In the genomic region with DNA sequence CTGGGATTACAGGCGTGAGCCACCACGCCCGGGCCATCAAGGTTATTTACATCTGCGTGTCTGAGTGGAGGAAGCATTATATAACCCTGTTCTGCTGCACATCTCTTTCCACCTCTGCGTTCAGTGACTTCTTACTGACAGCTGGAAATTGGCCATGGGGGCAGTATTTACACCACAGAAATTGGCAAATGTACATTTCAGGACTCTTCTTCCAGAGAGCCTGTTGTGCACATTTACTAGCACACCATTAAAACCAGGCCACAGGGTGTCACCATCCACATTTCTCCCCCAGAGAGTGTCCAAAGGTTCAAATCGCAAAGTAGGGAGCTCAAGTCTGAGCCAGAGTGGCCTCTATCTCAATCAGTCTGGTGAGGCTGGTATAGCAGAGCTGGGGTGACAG, we compare ENCODE assay signal across 10 cellular contexts.
DNase-seq lines count a peak whose midpoint lies in the region; ATAC-seq and TF ChIP-seq lines count a peak whose summit lies in the region.
"Had no signal": no experiment of that assay in that cellular context is flagged by ENCODE, and none has a peak within 500 bp of the region (broad histone marks: within the 10 kb centered on the region; RNA-seq: fewer than 3 reads in every experiment).

No MANE protein-coding gene starts in this region.

- H3K4me2 ChIP-seq in PC-3 (ENCODE audit: low read length) = peak overlapping the region; percentile 90
- H3K4me2 ChIP-seq: KMS-11 had no signal

- peaks cover 0 to 3% of the 10 kb centered on the region in 2 donors for H3K36me3 Mint-ChIP-seq in CD4-positive, alpha-beta memory T cell
- no peaks in the 10 kb centered on the region for H3K36me3 Mint-ChIP-seq in osteocyte (ENCODE audit: unreplicated experiment)

- peaks cover 0 to 6% of the 10 kb centered on the region in 2 donors for H3K27me3 Mint-ChIP-seq in CD4-positive, alpha-beta memory T cell
- H3K27me3 Mint-ChIP-seq in osteocyte (ENCODE audit: unreplicated experiment) = no peaks in the 10 kb centered on the region

- no TSS peak for BruUV-seq in PC-3 (replicated peaks; lab: Mats Ljungman, UMichigan)

- no peak overlapping the region for H2AFZ ChIP-seq in PC-3 (ENCODE audit: low read length)

- H3K9me2 ChIP-seq in PC-3 (replicated peaks; ENCODE audit: low read length) = no peaks in the 10 kb centered on the region

- intact Hi-C loops in CD4-positive, alpha-beta memory T cell (cut with micrococcal nuclease) = loop anchor here (2.0 to 5.0 kb wide), 2 partner anchors 222 to 267 kb away; partner anchors contain the start of gene SYNJ2
- intact Hi-C loops in PC-3 (cut with micrococcal nuclease) = loop anchor here (2.0 to 10.0 kb wide), 2 partner anchors 65 to 95 kb away; no protein-coding TSS in a partner anchor
- intact Hi-C loops in breast epithelium (cut with DNase I; ENCODE audit: low total_unique reads) = loop anchor here (10.0 kb wide), 1 partner anchor 315 kb away; no protein-coding TSS in a partner anchor

- DNase-seq in CD4-positive, alpha-beta memory T cell = no peak
- DNase-seq in PC-3 = no peak
- no peak for DNase-seq in breast epithelium (ENCODE audit: low spot score in 2 of 2)
- no peak for DNase-seq in osteocyte (ENCODE audit: extremely low spot score, unreplicated experiment)
- DNase-seq in medulla oblongata (ENCODE audit: extremely low spot score) = no peak
- DNase-seq in G401 (ENCODE audit: low spot score) = no peak
- DNase-seq: gastrocnemius medialis had no signal

- H3F3A ChIP-seq in PC-3 (ENCODE audit: low read length, unreplicated experiment) = peaks cover 11% of the 10 kb centered on the region

- no peaks in the 10 kb centered on the region for H3K9me3 ChIP-seq in CD4-positive, alpha-beta memory T cell (ENCODE audit: control insufficient read depth in 1 of 2, low read length in 2 of 2)
- H3K9me3 ChIP-seq in PC-3 (ENCODE audit: low read length) (no peaks in the 10 kb centered on the region), breast epithelium (no peaks in the 10 kb centered on the region)
- H3K9me3 ChIP-seq: gastrocnemius medialis had no signal

- H3K9me3 Mint-ChIP-seq in CD4-positive, alpha-beta memory T cell = no peaks in the 10 kb centered on the region
- no peaks in the 10 kb centered on the region for H3K9me3 Mint-ChIP-seq in osteocyte (ENCODE audit: unreplicated experiment)

- no peak overlapping the region for H3K4me3 Mint-ChIP-seq in CD4-positive, alpha-beta memory T cell
- H3K4me3 Mint-ChIP-seq in osteocyte (ENCODE audit: unreplicated experiment) = no peak overlapping the region

- POLR2A ChIA-PET in CD4-positive, alpha-beta memory T cell (lab: Charles Lee; ENCODE audit: partially characterized antibody) = interaction anchor here (1.0 kb wide), 1 partner anchor 9 kb away, joined by 3 read pairs; no protein-coding TSS in a partner anchor
- POLR2A ChIA-PET in PC-3 (lab: Charles Lee; ENCODE audit: unreplicated experiment) = no interaction called here

- TF ChIP-seq POLR2A in breast epithelium (IDR thresholded peaks at IDR 0.05) = no peak

- no peaks in the 10 kb centered on the region for H3K79me2 ChIP-seq in PC-3 (ENCODE audit: low read length)

- H3K4me3 ChIP-seq in CD4-positive, alpha-beta memory T cell (ENCODE audit: low read length in 2 of 2) = no peak overlapping the region
- H3K4me3 ChIP-seq in PC-3 (ENCODE audit: low read length) (no peak overlapping the region), breast epithelium (no peak overlapping the region)
- H3K4me3 ChIP-seq: gastrocnemius medialis had no signal

- H3K27ac Mint-ChIP-seq in CD4-positive, alpha-beta memory T cell = peak overlapping the region in 4 of 7 donors; percentile 88 to 98 (median 94)
- peak overlapping the region; percentile 98 for H3K27ac Mint-ChIP-seq in osteocyte (ENCODE audit: unreplicated experiment)

- H3K4me1 ChIP-seq in CD4-positive, alpha-beta memory T cell (ENCODE audit: insufficient read depth, low read length) = peaks cover 67% of the 10 kb centered on the region
- H3K4me1 ChIP-seq in PC-3 (ENCODE audit: insufficient read depth, low read length) (peaks cover 62% of the 10 kb centered on the region), breast epithelium (peaks cover 17 to 20% of the 10 kb centered on the region in 2 donors)

- H3K27ac ChIP-seq in CD4-positive, alpha-beta memory T cell (ENCODE audit: low read depth, low read length) = no peak overlapping the region
- H3K27ac ChIP-seq in PC-3 (ENCODE audit: low read length) (peak overlapping the region; percentile 89), breast epithelium (peak overlapping the region; percentile 37 to 79)
- H3K27ac ChIP-seq: gastrocnemius medialis, KMS-11 had no signal

- ATAC-seq in PC-3 (no peak), GM19351 (IDR thresholded peaks at IDR 0.05; ENCODE audit: unreplicated experiment) (no peak), GM18502 (IDR thresholded peaks at IDR 0.05; ENCODE audit: poor library complexity, unreplicated experiment) (no peak)
- ATAC-seq: gastrocnemius medialis had no signal

- H4K20me1 ChIP-seq in PC-3 (ENCODE audit: low read length) = no peaks in the 10 kb centered on the region

- H3K27me3 ChIP-seq in CD4-positive, alpha-beta memory T cell (ENCODE audit: insufficient read depth, low read length) = no peaks in the 10 kb centered on the region
- H3K27me3 ChIP-seq in PC-3 (ENCODE audit: low read length) (no peaks in the 10 kb centered on the region), breast epithelium (no peaks in the 10 kb centered on the region)
- H3K27me3 ChIP-seq: gastrocnemius medialis had no signal

- CTCF ChIA-PET in CD4-positive, alpha-beta memory T cell (lab: Charles Lee; ENCODE audit: partially characterized antibody) = interaction anchor here (1.1 to 12.5 kb wide), 8 partner anchors 11 to 314 kb away, joined by 3 to 314 read pairs (median 6); no protein-coding TSS in a partner anchor
- CTCF ChIA-PET in PC-3 (lab: Charles Lee) = no interaction called here

- peaks cover 51 to 89% (median 64%) of the 10 kb centered on the region in 4 donors for H3K4me1 Mint-ChIP-seq in CD4-positive, alpha-beta memory T cell
- peaks cover 89% of the 10 kb centered on the region for H3K4me1 Mint-ChIP-seq in osteocyte (ENCODE audit: unreplicated experiment)

- in situ Hi-C loops in G401 (cut with HindIII; ENCODE audit: low sequenced_read_pairs) = no loop called here

- H3K9ac ChIP-seq in PC-3 (ENCODE audit: low read length) = peak overlapping the region; percentile 24; the same call in 1 of the 2 replicates
- H3K9ac ChIP-seq: KMS-11 had no signal

- TF ChIP-seq CTCF in PC-3 (conservative IDR thresholded peaks at IDR 0.05; ENCODE audit: low read depth, low read length) (no peak), breast epithelium (IDR thresholded peaks at IDR 0.05) (no peak), osteocyte (IDR thresholded peaks at IDR 0.05) (no peak)

- no peaks in the 10 kb centered on the region for H3K36me3 ChIP-seq in CD4-positive, alpha-beta memory T cell (ENCODE audit: insufficient read depth, low read length)
- no peaks in the 10 kb centered on the region for H3K36me3 ChIP-seq in PC-3 (ENCODE audit: low read depth, low read length)
- H3K36me3 ChIP-seq in breast epithelium = no peaks in the 10 kb centered on the region
- H3K36me3 ChIP-seq: gastrocnemius medialis had no signal
